In genomic region chr19:2132731-2133490, GRCh38 we compare ENCODE assay signal across 11 cellular contexts.
"Had no signal": no experiment of that assay in that cellular context is flagged by ENCODE, and none has a peak within 500 bp of the region (broad histone marks: within the 10 kb centered on the region; RNA-seq: fewer than 3 reads in every experiment).

No MANE protein-coding gene starts in this region.

- H3K4me1 Mint-ChIP-seq: neural crest cell had no signal

- H3K27me3 Mint-ChIP-seq: activated CD4-positive, alpha-beta memory T cell treated with anti-CD3 and anti-CD28 coated beads for 36 hours had no signal

- H3K4me3 Mint-ChIP-seq: activated CD4-positive, alpha-beta memory T cell treated with anti-CD3 and anti-CD28 coated beads for 36 hours; neural crest cell had no signal

- H3K4me3 ChIP-seq: ovary, skin epidermis had no signal

- H3K9me3 ChIP-seq: ovary had no signal

- H3K27ac Mint-ChIP-seq: activated CD4-positive, alpha-beta memory T cell treated with anti-CD3 and anti-CD28 coated beads for 36 hours had no signal

- DNase-seq: activated CD4-positive, alpha-beta memory T cell treated with anti-CD3 and anti-CD28 coated beads for 36 hours; activated naive CD4-positive, alpha-beta T cell; caudate nucleus; cortex of kidney; effector memory CD4-positive, alpha-beta T cell; ovary; stimulated activated naive CD4-positive, alpha-beta T cell; T-helper 9 cell had no signal

- H3K9me3 Mint-ChIP-seq: activated CD4-positive, alpha-beta memory T cell treated with anti-CD3 and anti-CD28 coated beads for 36 hours; neural crest cell had no signal

- H3K27me3 ChIP-seq: ovary had no signal

- H3K36me3 ChIP-seq: ovary had no signal

- H3K27ac ChIP-seq: epithelial cell of prostate, ovary, skin epidermis had no signal
